ENCODE assay signal across 23 cellular contexts in the genomic region with DNA sequence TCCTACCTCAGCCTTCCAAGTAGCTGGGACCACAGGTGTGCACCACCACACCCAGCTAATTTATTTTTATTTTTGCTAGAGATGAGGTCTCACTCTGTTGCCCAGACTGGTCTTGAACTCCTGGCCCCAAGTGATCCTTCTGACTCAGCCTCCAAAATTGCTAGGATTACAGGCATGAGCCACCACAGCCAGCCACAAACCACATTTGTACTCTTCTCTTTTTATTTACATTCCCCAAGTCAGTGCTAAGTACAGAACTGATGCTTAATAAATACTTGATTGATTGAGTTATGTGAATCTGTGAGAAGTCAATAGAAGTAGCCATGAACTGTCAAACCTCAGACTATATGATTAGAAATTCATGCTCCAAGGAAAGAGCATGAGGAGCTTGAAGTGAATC. TPM values are rescaled to one million over a fixed set of nuclear protein-coding genes. Genes with fewer than 3 reads are reported as not detected.
DNase-seq lines count a peak whose midpoint lies in the region; ATAC-seq and TF ChIP-seq lines count a peak whose summit lies in the region.
"Had no signal": no experiment of that assay in that cellular context is flagged by ENCODE, and none has a peak within 500 bp of the region (broad histone marks: within the 10 kb centered on the region; RNA-seq: fewer than 3 reads in every experiment).

No MANE protein-coding gene starts in this region.

- peak; percentile 25 to 38 for ATAC-seq in stimulated activated naive B cell treated with anti-CD40 and anti-IgM and Interleukin-4, amounts not matched to agents 10 μg/mL and 1 μg/mL and 100 μg/mL, for 72 hours (replicated peaks)
- ATAC-seq in naive thymus-derived CD8-positive, alpha-beta T cell = no peak
- ATAC-seq: activated T-cell treated with anti-CD3 and anti-CD28 coated beads, Interleukin-2, amount 50 U/mL, for 4 hours; HCT116 had no signal

- no peaks in the 10 kb centered on the region for H3K36me3 Mint-ChIP-seq in dendritic cell treated with granulocyte-macrophage colony-stimulating factor and Interleukin-4, amounts not matched to agents 40 ng/mL and 50 ng/mL, for 4 days (ENCODE audit: low read depth)
- H3K36me3 Mint-ChIP-seq in stimulated activated naive B cell treated with anti-CD40 and anti-IgM and Interleukin-4, amounts not matched to agents 10 μg/mL and 1 μg/mL and 100 μg/mL, for 72 hours = no peaks in the 10 kb centered on the region
- H3K36me3 Mint-ChIP-seq in naive thymus-derived CD8-positive, alpha-beta T cell = no peaks in the 10 kb centered on the region

- H3K27me3 ChIP-seq in left ventricle myocardium inferior (ENCODE audit: low read depth) (no peaks in the 10 kb centered on the region), right atrium auricular region (no peaks in the 10 kb centered on the region), prostate gland (replicated peaks; ENCODE audit: insufficient read depth) (no peaks in the 10 kb centered on the region)

- DNase-seq in left ventricle myocardium inferior (no peak), right atrium auricular region (ENCODE audit: low spot score) (no peak), M059J (ENCODE audit: low read depth) (peak; percentile 67), prostate gland (ENCODE audit: low spot score) (no peak), NOMO-1 treated with dmso at 0.1 percent for 144 hours (lab: John Stamatoyannopoulos, UW; ENCODE audit: unreplicated experiment) (no peak)
- DNase-seq in stimulated activated naive B cell treated with anti-CD40 and anti-IgM and Interleukin-4, amounts not matched to agents 10 μg/mL and 1 μg/mL and 100 μg/mL, for 72 hours = no peak
- no peak for DNase-seq in naive thymus-derived CD8-positive, alpha-beta T cell
- DNase-seq: activated CD4-positive, CD25-positive, alpha-beta regulatory T cell; activated naive CD4-positive, alpha-beta T cell treated with Interleukin-2 at 50 U/mL for 16 hours; activated T-cell treated with anti-CD3 and anti-CD28 coated beads, Interleukin-2, amount 50 U/mL, for 4 hours; caudate nucleus; dorsolateral prefrontal cortex; hypothalamus; NCI-H2081; SHP77 treated with DMSO at 0.1 percent for 48 hours; T-helper 9 cell; trophoblast cell had no signal

- no peak overlapping the region for H3K4me3 ChIP-seq in left ventricle myocardium inferior
- no peak overlapping the region for H3K4me3 ChIP-seq in right atrium auricular region
- no peak overlapping the region for H3K4me3 ChIP-seq in prostate gland
- H3K4me3 ChIP-seq: dorsolateral prefrontal cortex had no signal

- no peak for TF ChIP-seq POLR2A in prostate gland (IDR thresholded peaks at IDR 0.05)

- H3K9me3 Mint-ChIP-seq in dendritic cell treated with granulocyte-macrophage colony-stimulating factor and Interleukin-4, amounts not matched to agents 40 ng/mL and 50 ng/mL, for 4 days = peaks cover 9% of the 10 kb centered on the region
- H3K9me3 Mint-ChIP-seq in stimulated activated naive B cell treated with anti-CD40 and anti-IgM and Interleukin-4, amounts not matched to agents 10 μg/mL and 1 μg/mL and 100 μg/mL, for 72 hours = peaks cover 0 to 4% of the 10 kb centered on the region in 2 donors
- H3K9me3 Mint-ChIP-seq in naive thymus-derived CD8-positive, alpha-beta T cell = peaks cover 0 to 3% (median 0%) of the 10 kb centered on the region in 9 donors
- H3K9me3 Mint-ChIP-seq: activated T-cell treated with anti-CD3 and anti-CD28 coated beads, Interleukin-2, amount 50 U/mL, for 4 hours; nephron had no signal

- H3K9me3 ChIP-seq in left ventricle myocardium inferior (replicated peaks) = no peaks in the 10 kb centered on the region
- H3K9me3 ChIP-seq in right atrium auricular region = no peaks in the 10 kb centered on the region
- H3K9me3 ChIP-seq in prostate gland = no peaks in the 10 kb centered on the region

- H3K36me3 ChIP-seq in left ventricle myocardium inferior (no peaks in the 10 kb centered on the region), right atrium auricular region (no peaks in the 10 kb centered on the region), prostate gland (no peaks in the 10 kb centered on the region)

- no peak overlapping the region for H3K4me3 Mint-ChIP-seq in dendritic cell treated with granulocyte-macrophage colony-stimulating factor and Interleukin-4, amounts not matched to agents 40 ng/mL and 50 ng/mL, for 4 days
- no peak overlapping the region for H3K4me3 Mint-ChIP-seq in stimulated activated naive B cell treated with anti-CD40 and anti-IgM and Interleukin-4, amounts not matched to agents 10 μg/mL and 1 μg/mL and 100 μg/mL, for 72 hours
- H3K4me3 Mint-ChIP-seq in naive thymus-derived CD8-positive, alpha-beta T cell = no peak overlapping the region
- H3K4me3 Mint-ChIP-seq: activated T-cell treated with anti-CD3 and anti-CD28 coated beads, Interleukin-2, amount 50 U/mL, for 4 hours; CD14-positive monocyte; nephron had no signal

- intact Hi-C loops in left ventricle myocardium inferior (cut with micrococcal nuclease) (no loop called here), prostate gland (cut with DNase I) (no loop called here)
- intact Hi-C loops in dendritic cell treated with granulocyte-macrophage colony-stimulating factor and Interleukin-4, amounts not matched to agents 40 ng/mL and 50 ng/mL, for 4 days (cut with micrococcal nuclease) = loop anchor here (10.0 kb wide), 1 partner anchor 46 kb away; the partner anchor contains the start of gene S1PR1

- H3K4me1 ChIP-seq in left ventricle myocardium inferior (peaks cover 25% of the 10 kb centered on the region), right atrium auricular region (peaks cover 0 to 5% of the 10 kb centered on the region in 2 donors), prostate gland (replicated peaks) (no peaks in the 10 kb centered on the region)
- H3K4me1 ChIP-seq: parathyroid adenoma had no signal

- H3K27ac ChIP-seq in left ventricle myocardium inferior (replicated peaks) = peak overlapping the region; percentile 84
- H3K27ac ChIP-seq in right atrium auricular region = peak overlapping the region in 1 of 2 donors; percentile 17
- no peak overlapping the region for H3K27ac ChIP-seq in prostate gland
- H3K27ac ChIP-seq: dorsolateral prefrontal cortex, HL-60, parathyroid adenoma had no signal

- peak overlapping the region; percentile 90 for H3K27ac Mint-ChIP-seq in dendritic cell treated with granulocyte-macrophage colony-stimulating factor and Interleukin-4, amounts not matched to agents 40 ng/mL and 50 ng/mL, for 4 days
- H3K27ac Mint-ChIP-seq in stimulated activated naive B cell treated with anti-CD40 and anti-IgM and Interleukin-4, amounts not matched to agents 10 μg/mL and 1 μg/mL and 100 μg/mL, for 72 hours = peak overlapping the region; percentile 56
- no peak overlapping the region for H3K27ac Mint-ChIP-seq in naive thymus-derived CD8-positive, alpha-beta T cell
- H3K27ac Mint-ChIP-seq: nephron had no signal

- POLR2A ChIA-PET in naive thymus-derived CD8-positive, alpha-beta T cell (lab: Charles Lee) = interaction anchor here (0.8 to 1.2 kb wide), 2 partner anchors 9 to 75 kb away, joined by 4 to 6 read pairs; no protein-coding TSS in a partner anchor

- H3K27me3 Mint-ChIP-seq in dendritic cell treated with granulocyte-macrophage colony-stimulating factor and Interleukin-4, amounts not matched to agents 40 ng/mL and 50 ng/mL, for 4 days = peaks cover 1% of the 10 kb centered on the region
- H3K27me3 Mint-ChIP-seq in stimulated activated naive B cell treated with anti-CD40 and anti-IgM and Interleukin-4, amounts not matched to agents 10 μg/mL and 1 μg/mL and 100 μg/mL, for 72 hours = no peaks in the 10 kb centered on the region
- H3K27me3 Mint-ChIP-seq in naive thymus-derived CD8-positive, alpha-beta T cell = no peaks in the 10 kb centered on the region

- TF ChIP-seq CTCF in left ventricle myocardium inferior (IDR thresholded peaks at IDR 0.05; ENCODE audit: borderline replicate concordance) = no peak
- no peak for TF ChIP-seq CTCF in right atrium auricular region (IDR thresholded peaks at IDR 0.05)
- no peak for TF ChIP-seq CTCF in prostate gland (IDR thresholded peaks at IDR 0.05)

- H3K4me1 Mint-ChIP-seq in dendritic cell treated with granulocyte-macrophage colony-stimulating factor and Interleukin-4, amounts not matched to agents 40 ng/mL and 50 ng/mL, for 4 days (ENCODE audit: low read depth) = peaks cover 59% of the 10 kb centered on the region
- peaks cover 30 to 46% of the 10 kb centered on the region in 2 donors for H3K4me1 Mint-ChIP-seq in stimulated activated naive B cell treated with anti-CD40 and anti-IgM and Interleukin-4, amounts not matched to agents 10 μg/mL and 1 μg/mL and 100 μg/mL, for 72 hours
- peaks cover 9 to 28% (median 14%) of the 10 kb centered on the region in 4 donors for H3K4me1 Mint-ChIP-seq in naive thymus-derived CD8-positive, alpha-beta T cell
- H3K4me1 Mint-ChIP-seq: nephron had no signal

RNA-seq across cellular contexts. Expression of gene S1PR1, which starts 48.5 kb away (rescaled TPM):
- 54.9 TPM for total RNA-seq in left ventricle myocardium inferior
- 100 to 1,000 TPM in 1 of 2 donors, 10 to 100 TPM in 1; 92.2 to 125 TPM for total RNA-seq in right atrium auricular region
- total RNA-seq in M059J (2014; rRNA removed; shearing (Covaris generic)) = 6.8 and 6.9 TPM in 2 replicates
- 100 to 1,000 TPM; 286 to 292 TPM for total RNA-seq in naive thymus-derived CD8-positive, alpha-beta T cell
- polyA plus RNA-seq in naive thymus-derived CD8-positive, alpha-beta T cell = 100 to 1,000 TPM; 143 to 174 (median 155) TPM
- total RNA-seq in prostate gland = 10 to 100 TPM in 1 of 2 donors, 1 to 10 TPM in 1; 9.7 to 24.2 TPM

Comparison
In these comparisons a context has a peak if more than half of its experiments do, and no peak if none do; other contexts are left out.
1. H3K27ac Mint-ChIP-seq: peak in dendritic cell treated with granulocyte-macrophage colony-stimulating factor and Interleukin-4, amounts not matched to agents 40 ng/mL and 50 ng/mL, for 4 days (single experiment) and stimulated activated naive B cell treated with anti-CD40 and anti-IgM and Interleukin-4, amounts not matched to agents 10 μg/mL and 1 μg/mL and 100 μg/mL, for 72 hours (single experiment); none in naive thymus-derived CD8-positive, alpha-beta T cell (0 of 10).
2. ATAC-seq: peak in stimulated activated naive B cell treated with anti-CD40 and anti-IgM and Interleukin-4, amounts not matched to agents 10 μg/mL and 1 μg/mL and 100 μg/mL, for 72 hours (2 of 2); none in naive thymus-derived CD8-positive, alpha-beta T cell (0 of 2).